Comparison of ENCODE assay signal across 10 cellular contexts in genomic region chr5:151721087-151721646, GRCh38. TPM values are rescaled to one million over a fixed set of nuclear protein-coding genes. Genes with fewer than 3 reads are reported as not detected.
DNase-seq lines count a peak whose midpoint lies in the region; ATAC-seq lines count a peak whose summit lies in the region.
"Had no signal": no experiment of that assay in that cellular context is flagged by ENCODE, and none has a peak within 500 bp of the region (broad histone marks: within the 10 kb centered on the region; RNA-seq: fewer than 3 reads in every experiment).

No MANE protein-coding gene starts in this region.

- H3K4me3 Mint-ChIP-seq in T-helper 1 cell treated with Interleukin-12 subunit alpha and Interleukin-12 subunit beta and Interleukin-4 antibody, amounts not matched to agents 30 μg/mL and 1 μg/mL, for 36 hours: no peak overlapping the region
- no peak overlapping the region for H3K4me3 Mint-ChIP-seq in stimulated activated naive CD8-positive, alpha-beta T cell treated with anti-CD3 and anti-CD28 coated beads, Interleukin-15, amount 100 ng/mL, for 72 hours
- H3K4me3 Mint-ChIP-seq: activated naive CD8-positive, alpha-beta T cell had no signal

- no peaks in the 10 kb centered on the region for H3K27me3 Mint-ChIP-seq in T-helper 1 cell treated with Interleukin-12 subunit alpha and Interleukin-12 subunit beta and Interleukin-4 antibody, amounts not matched to agents 30 μg/mL and 1 μg/mL, for 36 hours (ENCODE audit: low read depth)
- H3K27me3 Mint-ChIP-seq in stimulated activated naive CD8-positive, alpha-beta T cell treated with anti-CD3 and anti-CD28 coated beads, Interleukin-15, amount 100 ng/mL, for 72 hours: no peaks in the 10 kb centered on the region
- H3K27me3 Mint-ChIP-seq: activated naive CD8-positive, alpha-beta T cell had no signal

- H3K9me3 Mint-ChIP-seq in activated naive CD4-positive, alpha-beta T cell treated with anti-CD3 and anti-CD28 coated beads, Interleukin-2, amount 50 U/mL, for 72 hours: no peaks in the 10 kb centered on the region
- H3K9me3 Mint-ChIP-seq in T-helper 1 cell treated with Interleukin-12 subunit alpha and Interleukin-12 subunit beta and Interleukin-4 antibody, amounts not matched to agents 30 μg/mL and 1 μg/mL, for 36 hours: no peaks in the 10 kb centered on the region
- H3K9me3 Mint-ChIP-seq in stimulated activated naive CD8-positive, alpha-beta T cell treated with anti-CD3 and anti-CD28 coated beads, Interleukin-15, amount 100 ng/mL, for 72 hours: no peaks in the 10 kb centered on the region

- H3K27ac Mint-ChIP-seq in activated naive CD4-positive, alpha-beta T cell treated with anti-CD3 and anti-CD28 coated beads, Interleukin-2, amount 50 U/mL, for 72 hours: no peak overlapping the region
- peak overlapping the region; percentile 71 for H3K27ac Mint-ChIP-seq in T-helper 1 cell treated with Interleukin-12 subunit alpha and Interleukin-12 subunit beta and Interleukin-4 antibody, amounts not matched to agents 30 μg/mL and 1 μg/mL, for 36 hours
- H3K27ac Mint-ChIP-seq in stimulated activated naive CD8-positive, alpha-beta T cell treated with anti-CD3 and anti-CD28 coated beads, Interleukin-15, amount 100 ng/mL, for 72 hours: peak overlapping the region in 1 of 2 donors; percentile 31
- H3K27ac Mint-ChIP-seq: activated naive CD8-positive, alpha-beta T cell had no signal

- H3K36me3 Mint-ChIP-seq in activated naive CD4-positive, alpha-beta T cell treated with anti-CD3 and anti-CD28 coated beads, Interleukin-2, amount 50 U/mL, for 72 hours: no peaks in the 10 kb centered on the region
- H3K36me3 Mint-ChIP-seq in T-helper 1 cell treated with Interleukin-12 subunit alpha and Interleukin-12 subunit beta and Interleukin-4 antibody, amounts not matched to agents 30 μg/mL and 1 μg/mL, for 36 hours (ENCODE audit: low read depth): no peaks in the 10 kb centered on the region

- ATAC-seq in activated naive CD4-positive, alpha-beta T cell treated with anti-CD3 and anti-CD28 coated beads, Interleukin-2, amount 50 U/mL, for 72 hours: peak; percentile 84 to 86
- ATAC-seq in HG02885 (IDR thresholded peaks at IDR 0.05; ENCODE audit: poor library complexity, unreplicated experiment): peak; percentile 85
- peak; percentile 89 for ATAC-seq in stimulated activated naive CD8-positive, alpha-beta T cell treated with anti-CD3 and anti-CD28 coated beads, Interleukin-15, amount 100 ng/mL, for 72 hours

- DNase-seq in activated naive CD4-positive, alpha-beta T cell treated with anti-CD3 and anti-CD28 coated beads, Interleukin-2, amount 50 U/mL, for 72 hours (ENCODE audit: low spot score in 2 of 2): no peak
- DNase-seq in activated naive CD4-positive, alpha-beta T cell treated with Interleukin-2 at 50 U/mL for 16 hours: no peak
- DNase-seq in stimulated activated naive CD8-positive, alpha-beta T cell treated with anti-CD3 and anti-CD28 coated beads, Interleukin-15, amount 100 ng/mL, for 72 hours: peak in 1 of 2 donors; percentile 18
- DNase-seq in NCI-H345 (lab: John Stamatoyannopoulos, UW) (no peak), SW480 (ENCODE audit: low spot score) (no peak), DMS114 treated with DMSO at 0.1 percent for 48 hours (lab: John Stamatoyannopoulos, UW; ENCODE audit: unreplicated experiment) (no peak)
- DNase-seq: NCI-H1105 had no signal

- peaks cover 15% of the 10 kb centered on the region for H3K4me1 Mint-ChIP-seq in T-helper 1 cell treated with Interleukin-12 subunit alpha and Interleukin-12 subunit beta and Interleukin-4 antibody, amounts not matched to agents 30 μg/mL and 1 μg/mL, for 36 hours (ENCODE audit: low read depth)
- peaks cover 13% of the 10 kb centered on the region for H3K4me1 Mint-ChIP-seq in stimulated activated naive CD8-positive, alpha-beta T cell treated with anti-CD3 and anti-CD28 coated beads, Interleukin-15, amount 100 ng/mL, for 72 hours

RNA-seq across cellular contexts. Expression of gene SPARC, which starts 34.5 kb away (rescaled TPM):
- under 1 TPM; 0.18 to 0.91 TPM for total RNA-seq in activated naive CD4-positive, alpha-beta T cell treated with anti-CD3 and anti-CD28 coated beads, Interleukin-2, amount 50 U/mL, for 72 hours

RNA-seq across cellular contexts. Expression of gene ATOX1, which starts 37.3 kb away (rescaled TPM):
- total RNA-seq in activated naive CD4-positive, alpha-beta T cell treated with anti-CD3 and anti-CD28 coated beads, Interleukin-2, amount 50 U/mL, for 72 hours: 10 to 100 TPM; 48.2 to 84.3 TPM

RNA-seq across cellular contexts. Expression of gene G3BP1, which starts 50.6 kb away (rescaled TPM):
- total RNA-seq in activated naive CD4-positive, alpha-beta T cell treated with anti-CD3 and anti-CD28 coated beads, Interleukin-2, amount 50 U/mL, for 72 hours: 100 to 1,000 TPM; 185 to 250 TPM
